Comparison of ENCODE assay signal across 1 cellular context in the genomic region with DNA sequence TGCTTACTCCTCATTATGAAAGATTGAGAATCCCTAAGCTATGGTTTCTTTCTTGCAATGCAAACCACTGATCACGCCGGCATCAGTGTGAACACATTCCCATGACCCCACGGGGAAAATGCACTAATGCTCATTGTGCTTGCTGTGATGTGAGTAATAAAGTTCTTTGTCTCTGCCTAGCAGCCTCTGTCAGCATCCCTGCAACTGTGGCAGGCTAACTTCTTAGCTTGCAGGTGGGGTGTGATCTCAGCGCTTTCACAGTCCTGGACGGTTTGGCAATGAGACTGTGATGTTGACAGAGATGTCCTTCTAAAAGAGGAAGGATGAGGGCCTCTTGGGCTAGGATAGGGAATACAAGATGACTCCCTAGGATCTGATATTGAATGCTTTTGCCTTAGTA.
TF ChIP-seq lines count a peak whose summit lies in the region.

No MANE protein-coding gene starts in this region.

TF ChIP-seq in HepG2, 621 proteins besides CTCF, POLR2A, EP300 and RAD21 (continued from another document):
- no peak for TF ChIP-seq ZBTB40 (IDR thresholded peaks at IDR 0.05)
- peak; percentile 77; the same call in 1 of the 2 replicates for TF ChIP-seq ZBTB40 (CRISPR knock-in tag; IDR thresholded peaks at IDR 0.05)
TF ChIP-seq in HepG2: peak in this region for 1.
